Comparison of ENCODE assay signal across 22 cellular contexts in the genomic region with DNA sequence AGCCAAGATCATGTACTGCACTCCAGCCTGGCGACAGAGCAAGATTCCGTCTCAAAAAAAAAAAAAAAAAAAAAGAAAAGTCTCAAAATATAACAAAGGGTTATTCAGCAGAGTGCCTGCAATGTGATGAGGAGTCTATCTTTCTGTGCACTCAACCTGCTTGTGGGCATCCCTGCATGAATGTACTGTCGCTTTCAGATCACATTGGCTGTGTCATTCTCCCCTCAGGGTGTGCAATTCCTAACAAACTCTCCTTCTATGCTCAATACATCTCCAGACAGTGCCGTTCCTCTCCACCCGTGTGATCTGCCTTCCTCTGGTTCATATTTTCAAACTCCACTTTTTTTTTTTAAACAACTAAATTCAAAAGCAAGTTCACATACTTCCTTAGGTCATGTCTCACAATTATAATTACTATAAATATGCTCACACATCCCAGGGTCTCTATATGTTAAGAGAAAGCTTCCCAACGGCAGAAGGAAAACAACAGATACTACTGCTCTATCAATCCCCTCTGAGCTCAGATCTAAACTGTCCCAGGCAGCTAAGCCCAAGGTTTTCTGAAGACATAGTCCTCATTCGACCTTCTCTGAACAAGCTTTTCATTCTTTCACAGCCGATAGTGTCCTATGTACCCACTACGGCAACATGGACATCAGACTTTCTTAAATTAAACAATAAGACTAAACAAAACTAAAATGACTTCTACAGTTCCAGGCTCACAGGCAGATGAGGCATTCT.
"Had no signal": no experiment of that assay in that cellular context is flagged by ENCODE, and none has a peak within 500 bp of the region (broad histone marks: within the 10 kb centered on the region; RNA-seq: fewer than 3 reads in every experiment).

No MANE protein-coding gene starts in this region.

- H3K27me3 ChIP-seq: MG63 had no signal

- H3K4me3 ChIP-seq: MG63, PC-9 had no signal

- H3K27me3 Mint-ChIP-seq: activated CD4-positive, alpha-beta memory T cell treated with anti-CD3 and anti-CD28 coated beads, Interleukin-2, amount 10 ng/mL, durations not matched to agents 7 days and 5 days; activated CD4-positive, alpha-beta T cell treated with anti-CD3 and anti-CD28 coated beads, Interleukin-2, amount 10 ng/mL, durations not matched to agents 7 days and 5 days; activated naive CD4-positive, alpha-beta T cell treated with anti-CD3 and anti-CD28 coated beads, Interleukin-2, amount 10 ng/mL, durations not matched to agents 7 days and 5 days; activated naive CD8-positive, alpha-beta T cell treated with anti-CD3 and anti-CD28 coated beads for 36 hours had no signal

- H3K9ac ChIP-seq: SK-N-SH had no signal

- H3K4me3 Mint-ChIP-seq: activated CD4-positive, alpha-beta memory T cell treated with anti-CD3 and anti-CD28 coated beads, Interleukin-2, amount 10 ng/mL, durations not matched to agents 7 days and 5 days; activated CD4-positive, alpha-beta T cell treated with anti-CD3 and anti-CD28 coated beads, Interleukin-2, amount 10 ng/mL, durations not matched to agents 7 days and 5 days; activated naive CD4-positive, alpha-beta T cell treated with anti-CD3 and anti-CD28 coated beads, Interleukin-2, amount 10 ng/mL, durations not matched to agents 7 days and 5 days; activated naive CD8-positive, alpha-beta T cell treated with anti-CD3 and anti-CD28 coated beads for 36 hours; activated T-cell treated with anti-CD3 and anti-CD28 coated beads, Interleukin-2, amount 50 U/mL, for 72 hours had no signal

- H3K4me2 ChIP-seq: PC-9, SK-N-SH had no signal

- DNase-seq: activated CD4-positive, alpha-beta memory T cell treated with anti-CD3 and anti-CD28 coated beads, Interleukin-2, amount 10 ng/mL, durations not matched to agents 7 days and 5 days; activated CD4-positive, alpha-beta T cell treated with anti-CD3 and anti-CD28 coated beads, Interleukin-2, amount 10 ng/mL, durations not matched to agents 7 days and 5 days; activated CD4-positive, CD25-positive, alpha-beta regulatory T cell; activated gamma-delta T cell treated with Interleukin-2 at 50 U/mL for 16 hours; activated naive CD4-positive, alpha-beta T cell treated with anti-CD3 and anti-CD28 coated beads, Interleukin-2, amount 10 ng/mL, durations not matched to agents 7 days and 5 days; activated naive CD8-positive, alpha-beta T cell treated with anti-CD3 and anti-CD28 coated beads for 36 hours; activated T-cell treated with anti-CD3 and anti-CD28 coated beads, Interleukin-2, amount 50 U/mL, for 72 hours; caudate nucleus; MG63; MV-4-11; NCI-H1105; NCI-H1436; NCI-H1694 treated with DMSO at 0.1 percent for 48 hours; NCI-H2081; NCI-H510A treated with DMSO at 0.1 percent for 48 hours; NCI-H69; PC-9; SIG-M5; SK-N-SH; T-helper 1 cell had no signal

- H2AFZ ChIP-seq: PC-9 had no signal

- H3K27ac ChIP-seq: PC-9, VCaP had no signal

- H3K9me3 ChIP-seq: MG63, SK-N-SH had no signal

- H3K36me3 ChIP-seq: MG63 had no signal

- H3K4me1 Mint-ChIP-seq: activated CD4-positive, alpha-beta memory T cell treated with anti-CD3 and anti-CD28 coated beads, Interleukin-2, amount 10 ng/mL, durations not matched to agents 7 days and 5 days; activated naive CD4-positive, alpha-beta T cell treated with anti-CD3 and anti-CD28 coated beads, Interleukin-2, amount 10 ng/mL, durations not matched to agents 7 days and 5 days; activated naive CD8-positive, alpha-beta T cell treated with anti-CD3 and anti-CD28 coated beads for 36 hours had no signal

- H3K27ac Mint-ChIP-seq: activated CD4-positive, alpha-beta memory T cell treated with anti-CD3 and anti-CD28 coated beads, Interleukin-2, amount 10 ng/mL, durations not matched to agents 7 days and 5 days; activated CD4-positive, alpha-beta T cell treated with anti-CD3 and anti-CD28 coated beads, Interleukin-2, amount 10 ng/mL, durations not matched to agents 7 days and 5 days; activated naive CD4-positive, alpha-beta T cell treated with anti-CD3 and anti-CD28 coated beads, Interleukin-2, amount 10 ng/mL, durations not matched to agents 7 days and 5 days; activated naive CD8-positive, alpha-beta T cell treated with anti-CD3 and anti-CD28 coated beads for 36 hours; activated T-cell treated with anti-CD3 and anti-CD28 coated beads, Interleukin-2, amount 50 U/mL, for 72 hours; activated T-helper 2 cell treated with anti-CD3 and anti-CD28 coated beads, Interferon-gamma antibody, Interleukin-2, Interleukin-4, amounts not matched to agents 10 μg/mL and 5 μg/mL and 100 μg/mL, durations not matched to agents 14 hours and 24 hours and 36 hours had no signal

- H3K9me3 Mint-ChIP-seq: activated CD4-positive, alpha-beta memory T cell treated with anti-CD3 and anti-CD28 coated beads, Interleukin-2, amount 10 ng/mL, durations not matched to agents 7 days and 5 days; activated CD4-positive, alpha-beta T cell treated with anti-CD3 and anti-CD28 coated beads, Interleukin-2, amount 10 ng/mL, durations not matched to agents 7 days and 5 days; activated naive CD4-positive, alpha-beta T cell treated with anti-CD3 and anti-CD28 coated beads, Interleukin-2, amount 10 ng/mL, durations not matched to agents 7 days and 5 days; activated naive CD8-positive, alpha-beta T cell treated with anti-CD3 and anti-CD28 coated beads for 36 hours; activated T-cell treated with anti-CD3 and anti-CD28 coated beads, Interleukin-2, amount 50 U/mL, for 72 hours; activated T-helper 2 cell treated with anti-CD3 and anti-CD28 coated beads, Interferon-gamma antibody, Interleukin-2, Interleukin-4, amounts not matched to agents 10 μg/mL and 5 μg/mL and 100 μg/mL, durations not matched to agents 14 hours and 24 hours and 36 hours had no signal
